ENCODE assay signal across 14 cellular contexts in genomic region chr12:108720757-108721514, GRCh38. TPM values are rescaled to one million over a fixed set of nuclear protein-coding genes. Genes with fewer than 3 reads are reported as not detected.
A peak's percentile ranks its signal among the peaks of the same experiment; 100 is the strongest.
DNase-seq lines count a peak whose midpoint lies in the region.
"Had no signal": no experiment of that assay in that cellular context is flagged by ENCODE, and none has a peak within 500 bp of the region (broad histone marks: within the 10 kb centered on the region; RNA-seq: fewer than 3 reads in every experiment).

No MANE protein-coding gene starts in this region.

- H3K27me3 ChIP-seq in skeletal muscle tissue (ENCODE audit: control insufficient read depth in 3 of 3, insufficient read depth in 3 of 3, low read length in 3 of 3): no peaks in the 10 kb centered on the region

- H3K27ac ChIP-seq in skeletal muscle tissue (ENCODE audit: low read depth, low read length): peak overlapping the region; percentile 66

- H3K4me1 ChIP-seq in skeletal muscle tissue (ENCODE audit: control insufficient read depth in 3 of 3, insufficient read depth in 3 of 3, low read length in 3 of 3): peaks cover 50 to 67% (median 51%) of the 10 kb centered on the region in 3 donors

- H3K9ac ChIP-seq in skeletal muscle tissue (ENCODE audit: low read depth in 1 of 3, low read length in 3 of 3): no peak overlapping the region

- H3K9me3 ChIP-seq in skeletal muscle tissue (ENCODE audit: control insufficient read depth in 3 of 3, low read length in 3 of 3): no peaks in the 10 kb centered on the region

- no peak overlapping the region for H3K4me3 ChIP-seq in skeletal muscle tissue (ENCODE audit: low read length in 3 of 3)

- H3K36me3 ChIP-seq in skeletal muscle tissue (ENCODE audit: control insufficient read depth in 3 of 3, insufficient read depth in 3 of 3, low read length in 3 of 3): peaks cover 0 to 9% (median 5%) of the 10 kb centered on the region in 3 donors

- DNase-seq in HCEC 1CT (peak; percentile 80), amniotic epithelial cell (ENCODE audit: low read depth) (peak; percentile 56), glomerular visceral epithelial cell (ENCODE audit: extremely low spot score) (peak; percentile 35), HK-2 (ENCODE audit: unreplicated experiment) (no peak), T-helper 1 cell (no peak), KG1 (lab: John Stamatoyannopoulos, UW) (no peak)
- no peak for DNase-seq in activated naive CD4-positive, alpha-beta T cell treated with anti-CD3 and anti-CD28 coated beads, Interleukin-2, amount 50 U/mL, for 16 hours
- DNase-seq: activated CD4-positive, alpha-beta T cell treated with anti-CD3 and anti-CD28 coated beads, Interleukin-2, amount 50 U/mL, for 4 hours; activated naive CD4-positive, alpha-beta T cell treated with anti-CD3 and anti-CD28 coated beads, Interleukin-2, amount 10 ng/mL, durations not matched to agents 7 days and 5 days; DMS153; endodermal cell; NCI-H510A; right cardiac atrium had no signal

RNA-seq across cellular contexts. Expression of gene CORO1C, which starts 10.4 kb away (rescaled TPM):
- 154 TPM for total RNA-seq in skeletal muscle tissue

Comparison
In these comparisons a context has a peak if more than half of its experiments do, and no peak if none do; other contexts are left out.
1. DNase-seq: peak in HCEC 1CT (single experiment), amniotic epithelial cell (single experiment) and glomerular visceral epithelial cell (single experiment); none in HK-2 (single experiment), T-helper 1 cell (0 of 5), KG1 (single experiment) and activated naive CD4-positive, alpha-beta T cell treated with anti-CD3 and anti-CD28 coated beads, Interleukin-2, amount 50 U/mL, for 16 hours (single experiment).